In the genomic region with DNA sequence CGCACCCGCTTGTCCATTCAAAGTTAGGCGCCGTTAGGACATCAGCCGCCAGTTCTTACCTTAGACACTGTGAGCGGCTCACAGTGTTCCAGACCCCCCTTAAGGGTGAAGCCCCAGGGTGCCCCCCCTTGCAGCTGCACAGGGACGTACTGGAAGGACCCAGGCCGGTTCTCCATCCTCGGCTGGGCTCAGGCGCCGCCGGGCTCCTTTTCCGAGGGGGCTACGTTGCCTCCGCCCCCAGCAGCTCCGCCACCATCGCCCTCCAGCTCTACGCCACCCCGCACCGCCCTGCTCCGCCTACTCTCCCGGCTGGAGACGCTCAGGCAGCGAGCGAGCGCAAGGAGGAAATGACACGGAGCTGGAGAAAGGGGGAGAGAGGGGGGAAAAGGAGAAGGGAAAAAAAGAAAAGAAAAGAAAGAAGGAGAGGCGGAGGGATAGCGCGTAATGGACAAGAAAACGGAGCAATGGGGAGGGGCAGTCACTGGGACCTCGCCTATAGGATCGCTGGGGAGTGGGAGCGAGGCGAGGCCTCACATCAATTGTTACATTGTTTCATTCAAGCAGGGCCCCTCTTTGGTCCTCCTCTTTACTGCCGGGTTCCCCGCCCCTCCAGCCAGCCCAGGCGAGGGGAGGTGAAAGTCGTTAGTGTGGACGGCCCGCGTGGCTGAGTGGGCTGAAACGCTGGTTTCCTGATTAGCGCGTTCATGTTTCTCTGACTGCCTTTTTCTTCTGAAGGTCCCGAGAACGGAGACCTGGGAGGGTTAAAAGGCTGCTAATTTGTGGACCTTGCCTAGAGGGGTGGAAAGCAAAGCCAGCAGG, we compare ENCODE assay signal across 1 cellular context.
TF ChIP-seq lines count a peak whose summit lies in the region.

A gene with protein sequence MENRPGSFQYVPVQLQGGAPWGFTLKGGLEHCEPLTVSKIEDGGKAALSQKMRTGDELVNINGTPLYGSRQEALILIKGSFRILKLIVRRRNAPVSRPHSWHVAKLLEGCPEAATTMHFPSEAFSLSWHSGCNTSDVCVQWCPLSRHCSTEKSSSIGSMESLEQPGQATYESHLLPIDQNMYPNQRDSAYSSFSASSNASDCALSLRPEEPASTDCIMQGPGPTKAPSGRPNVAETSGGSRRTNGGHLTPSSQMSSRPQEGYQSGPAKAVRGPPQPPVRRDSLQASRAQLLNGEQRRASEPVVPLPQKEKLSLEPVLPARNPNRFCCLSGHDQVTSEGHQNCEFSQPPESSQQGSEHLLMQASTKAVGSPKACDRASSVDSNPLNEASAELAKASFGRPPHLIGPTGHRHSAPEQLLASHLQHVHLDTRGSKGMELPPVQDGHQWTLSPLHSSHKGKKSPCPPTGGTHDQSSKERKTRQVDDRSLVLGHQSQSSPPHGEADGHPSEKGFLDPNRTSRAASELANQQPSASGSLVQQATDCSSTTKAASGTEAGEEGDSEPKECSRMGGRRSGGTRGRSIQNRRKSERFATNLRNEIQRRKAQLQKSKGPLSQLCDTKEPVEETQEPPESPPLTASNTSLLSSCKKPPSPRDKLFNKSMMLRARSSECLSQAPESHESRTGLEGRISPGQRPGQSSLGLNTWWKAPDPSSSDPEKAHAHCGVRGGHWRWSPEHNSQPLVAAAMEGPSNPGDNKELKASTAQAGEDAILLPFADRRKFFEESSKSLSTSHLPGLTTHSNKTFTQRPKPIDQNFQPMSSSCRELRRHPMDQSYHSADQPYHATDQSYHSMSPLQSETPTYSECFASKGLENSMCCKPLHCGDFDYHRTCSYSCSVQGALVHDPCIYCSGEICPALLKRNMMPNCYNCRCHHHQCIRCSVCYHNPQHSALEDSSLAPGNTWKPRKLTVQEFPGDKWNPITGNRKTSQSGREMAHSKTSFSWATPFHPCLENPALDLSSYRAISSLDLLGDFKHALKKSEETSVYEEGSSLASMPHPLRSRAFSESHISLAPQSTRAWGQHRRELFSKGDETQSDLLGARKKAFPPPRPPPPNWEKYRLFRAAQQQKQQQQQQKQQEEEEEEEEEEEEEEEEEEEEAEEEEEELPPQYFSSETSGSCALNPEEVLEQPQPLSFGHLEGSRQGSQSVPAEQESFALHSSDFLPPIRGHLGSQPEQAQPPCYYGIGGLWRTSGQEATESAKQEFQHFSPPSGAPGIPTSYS (N-terminal part only) (minus strand): TSS at position 352 of the 819 bp plus-strand sequence. CDS start 176 bp downstream, at position 176.

TF ChIP-seq in WTC11, 78 proteins besides CTCF, POLR2A, EP300 and RAD21 (continued from another document):
- TF ChIP-seq, protein P1, sequence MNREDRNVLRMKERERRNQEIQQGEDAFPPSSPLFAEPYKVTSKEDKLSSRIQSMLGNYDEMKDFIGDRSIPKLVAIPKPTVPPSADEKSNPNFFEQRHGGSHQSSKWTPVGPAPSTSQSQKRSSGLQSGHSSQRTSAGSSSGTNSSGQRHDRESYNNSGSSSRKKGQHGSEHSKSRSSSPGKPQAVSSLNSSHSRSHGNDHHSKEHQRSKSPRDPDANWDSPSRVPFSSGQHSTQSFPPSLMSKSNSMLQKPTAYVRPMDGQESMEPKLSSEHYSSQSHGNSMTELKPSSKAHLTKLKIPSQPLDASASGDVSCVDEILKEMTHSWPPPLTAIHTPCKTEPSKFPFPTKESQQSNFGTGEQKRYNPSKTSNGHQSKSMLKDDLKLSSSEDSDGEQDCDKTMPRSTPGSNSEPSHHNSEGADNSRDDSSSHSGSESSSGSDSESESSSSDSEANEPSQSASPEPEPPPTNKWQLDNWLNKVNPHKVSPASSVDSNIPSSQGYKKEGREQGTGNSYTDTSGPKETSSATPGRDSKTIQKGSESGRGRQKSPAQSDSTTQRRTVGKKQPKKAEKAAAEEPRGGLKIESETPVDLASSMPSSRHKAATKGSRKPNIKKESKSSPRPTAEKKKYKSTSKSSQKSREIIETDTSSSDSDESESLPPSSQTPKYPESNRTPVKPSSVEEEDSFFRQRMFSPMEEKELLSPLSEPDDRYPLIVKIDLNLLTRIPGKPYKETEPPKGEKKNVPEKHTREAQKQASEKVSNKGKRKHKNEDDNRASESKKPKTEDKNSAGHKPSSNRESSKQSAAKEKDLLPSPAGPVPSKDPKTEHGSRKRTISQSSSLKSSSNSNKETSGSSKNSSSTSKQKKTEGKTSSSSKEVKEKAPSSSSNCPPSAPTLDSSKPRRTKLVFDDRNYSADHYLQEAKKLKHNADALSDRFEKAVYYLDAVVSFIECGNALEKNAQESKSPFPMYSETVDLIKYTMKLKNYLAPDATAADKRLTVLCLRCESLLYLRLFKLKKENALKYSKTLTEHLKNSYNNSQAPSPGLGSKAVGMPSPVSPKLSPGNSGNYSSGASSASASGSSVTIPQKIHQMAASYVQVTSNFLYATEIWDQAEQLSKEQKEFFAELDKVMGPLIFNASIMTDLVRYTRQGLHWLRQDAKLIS (CRISPR knock-in tag; IDR thresholded peaks at IDR 0.05; ENCODE audit: borderline replicate concordance), result no peak
- TF ChIP-seq NFYB (CRISPR knock-in tag; conservative IDR thresholded peaks at IDR 0.05; ENCODE audit: low read depth) (peak; percentile 61), EMX1 (CRISPR knock-in tag; IDR thresholded peaks at IDR 0.05) (no peak)
- TF ChIP-seq, protein P2, sequence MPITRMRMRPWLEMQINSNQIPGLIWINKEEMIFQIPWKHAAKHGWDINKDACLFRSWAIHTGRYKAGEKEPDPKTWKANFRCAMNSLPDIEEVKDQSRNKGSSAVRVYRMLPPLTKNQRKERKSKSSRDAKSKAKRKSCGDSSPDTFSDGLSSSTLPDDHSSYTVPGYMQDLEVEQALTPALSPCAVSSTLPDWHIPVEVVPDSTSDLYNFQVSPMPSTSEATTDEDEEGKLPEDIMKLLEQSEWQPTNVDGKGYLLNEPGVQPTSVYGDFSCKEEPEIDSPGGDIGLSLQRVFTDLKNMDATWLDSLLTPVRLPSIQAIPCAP (CRISPR knock-in tag; IDR thresholded peaks at IDR 0.05), result no peak
TF ChIP-seq in WTC11: peak in this region for 2.
